Comparison of ENCODE assay signal across 8 cellular contexts in genomic region chr11:796565-797299, GRCh38. TPM values are rescaled to one million over a fixed set of nuclear protein-coding genes. Genes with fewer than 3 reads are reported as not detected.
A peak's percentile ranks its signal among the peaks of the same experiment; 100 is the strongest.
DNase-seq lines count a peak whose midpoint lies in the region; ATAC-seq and TF ChIP-seq lines count a peak whose summit lies in the region.

No MANE protein-coding gene starts in this region.

- peaks cover 3% of the 10 kb centered on the region; the same call in 1 of the 2 replicates for H3K36me3 ChIP-seq in SJCRH30

- H3K4me3 ChIP-seq in GM12875 (ENCODE audit: low read depth, low read length) (peak overlapping the region; percentile 83), SJCRH30 (peak overlapping the region; percentile 71), fibroblast of mammary gland (ENCODE audit: control insufficient read depth, low read depth, low read length) (peak overlapping the region; percentile 68)

- DNase-seq in SJCRH30 (no peak), fibroblast of mammary gland (ENCODE audit: low read depth) (no peak), retina (peak; percentile 48), cortex of kidney (lab: John Stamatoyannopoulos, UW) (no peak), GDM1 (lab: John Stamatoyannopoulos, UW) (no peak), GM19240 (ENCODE audit: insufficient read length, low spot score) (no peak)

- no peak for TF ChIP-seq CTCF in GM12875 (IDR thresholded peaks at IDR 0.05; ENCODE audit: borderline replicate concordance, insufficient read depth, low read depth, low read length)
- TF ChIP-seq CTCF in fibroblast of mammary gland (conservative IDR thresholded peaks at IDR 0.05; ENCODE audit: control insufficient read depth, insufficient read depth, low read depth, low read length) = no peak

- H3K27me3 ChIP-seq in SJCRH30 = no peaks in the 10 kb centered on the region

- no peak for ATAC-seq in HG03280 (IDR thresholded peaks at IDR 0.05; ENCODE audit: unreplicated experiment)

- H3K9me3 ChIP-seq in SJCRH30 (replicated peaks) = no peaks in the 10 kb centered on the region

- peaks cover 17% of the 10 kb centered on the region for H3K4me1 ChIP-seq in SJCRH30

- peak overlapping the region; percentile 53 for H3K27ac ChIP-seq in SJCRH30

RNA-seq across cellular contexts. Expression of gene SLC25A22, which starts 1.3 kb away (rescaled TPM):
- total RNA-seq in SJCRH30 (2014; rRNA removed; shearing (Covaris generic)) = 20.2 and 22.4 TPM in 2 replicates

RNA-seq across cellular contexts. Expression of gene CEND1, which starts 6.8 kb away (rescaled TPM):
- 1.5 TPM in 2 replicates for total RNA-seq in SJCRH30 (2014; rRNA removed; shearing (Covaris generic))

RNA-seq across cellular contexts. Expression of gene PIDD1, which starts 8.3 kb away (rescaled TPM):
- 18.3 and 21.2 TPM in 2 replicates for total RNA-seq in SJCRH30 (2014; rRNA removed; shearing (Covaris generic))

RNA-seq across cellular contexts. Expression of gene RPLP2, which starts 13.0 kb away (rescaled TPM):
- 1,150 and 1,247 TPM in 2 replicates for total RNA-seq in SJCRH30 (2014; rRNA removed; shearing (Covaris generic))

RNA-seq across cellular contexts. Expression of gene GATD1, which starts 19.4 kb away (rescaled TPM):
- total RNA-seq in SJCRH30 (2014; rRNA removed; shearing (Covaris generic)) = 28.9 and 39.9 TPM in 2 replicates
